14 cellular contexts compared by ENCODE assay signal in genomic region chr17:40645932-40646331, GRCh38. TPM values are rescaled to one million over a fixed set of nuclear protein-coding genes. Genes with fewer than 3 reads are reported as not detected.
DNase-seq lines count a peak whose midpoint lies in the region; ATAC-seq, FAIRE-seq and TF ChIP-seq lines count a peak whose summit lies in the region.
"Had no signal": no experiment of that assay in that cellular context is flagged by ENCODE, and none has a peak within 500 bp of the region (broad histone marks: within the 10 kb centered on the region; RNA-seq: fewer than 3 reads in every experiment).

No MANE protein-coding gene starts in this region.

- H3K9ac ChIP-seq in HepG2 (ENCODE audit: insufficient read depth, low read depth, low read length): peak overlapping the region; percentile 99

- 96% methylated on average over 2 of the region's 2 CpGs for WGBS in HepG2 (ENCODE audit: low lambda C conversion rate)
- 40% methylated on average over 2 of the region's 2 CpGs for WGBS in right lobe of liver (ENCODE audit: insufficient coverage, low coverage, low lambda C conversion rate, missing lambda C conversion rate)

- no peak overlapping the region for H2AFZ ChIP-seq in HepG2 (ENCODE audit: low read length)

- intact Hi-C loops in HepG2 (cut with micrococcal nuclease; ENCODE audit: unreplicated experiment) (no loop called here), right lobe of liver (cut with DNase I) (no loop called here)

- no peaks in the 10 kb centered on the region for H3K9me3 ChIP-seq in HepG2 (ENCODE audit: low read length)
- no peaks in the 10 kb centered on the region for H3K9me3 ChIP-seq in right lobe of liver
- H3K9me3 ChIP-seq: mucosa of descending colon had no signal

- no peak for DNase-seq in HepG2 (ENCODE audit: low spot score)
- DNase-seq in right lobe of liver: no peak
- DNase-seq in immature natural killer cell: no peak
- no peak for DNase-seq in GM03348 (ENCODE audit: low spot score)
- no peak for DNase-seq in SHP77 treated with DMSO at 0.1 percent for 48 hours (lab: John Stamatoyannopoulos, UW)
- DNase-seq in H54 (ENCODE audit: insufficient read length, low spot score): no peak
- DNase-seq in dedifferentiated amniotic fluid mesenchymal stem cell (ENCODE audit: extremely low spot score): no peak
- DNase-seq: C1 segment of cervical spinal cord; mucosa of descending colon; NCI-H345; Right ventricle myocardium superior; stimulated activated naive CD4-positive, alpha-beta T cell had no signal

- H3K27ac ChIP-seq in HepG2 (ENCODE audit: extremely low read length, insufficient read depth, low read length) (no peak overlapping the region), right lobe of liver (no peak overlapping the region)
- H3K27ac ChIP-seq: cardiac muscle cell had no signal

- TF ChIP-seq EP300 in HepG2 (IDR thresholded peaks at IDR 0.05; ENCODE audit: low read depth in 2 of 2, low read length in 2 of 2) (no peak), HepG2 (CRISPR knock-in tag; IDR thresholded peaks at IDR 0.05; ENCODE audit: borderline replicate concordance) (no peak)

- H3K4me3 ChIP-seq in HepG2 (replicated peaks in 1 of 3; ENCODE audit: insufficient read depth in 1 of 3, low read depth in 2 of 3, low read length in 3 of 3) (peak overlapping the region in 2 of 3 experiments; percentile 97; a peak in 3 of 6 replicates), right lobe of liver (no peak overlapping the region)
- H3K4me3 ChIP-seq: mucosa of descending colon had no signal

- peaks cover 52% of the 10 kb centered on the region for H3K79me2 ChIP-seq in HepG2 (ENCODE audit: insufficient read depth, low read length)

- H3K9me3 Mint-ChIP-seq in activated T-helper 17 cell treated with anti-CD3 and anti-CD28 coated beads, Interleukin-2, amount 50 U/mL, for 72 hours: no peaks in the 10 kb centered on the region
- no peaks in the 10 kb centered on the region for H3K9me3 Mint-ChIP-seq in immature natural killer cell

- peaks cover 59% of the 10 kb centered on the region for H3K36me3 Mint-ChIP-seq in activated T-helper 17 cell treated with anti-CD3 and anti-CD28 coated beads, Interleukin-2, amount 50 U/mL, for 72 hours (ENCODE audit: low read depth)
- H3K36me3 Mint-ChIP-seq in immature natural killer cell: peaks cover 10 to 31% (median 22%) of the 10 kb centered on the region in 3 donors

- H3K4me2 ChIP-seq in HepG2 (ENCODE audit: low read depth, low read length): peak overlapping the region; percentile 84

- TF ChIP-seq POLR2A in HepG2 (IDR thresholded peaks at IDR 0.05; ENCODE audit: insufficient read depth in 1 of 2, low read depth in 2 of 2, low read length in 2 of 2) (no peak), right lobe of liver (IDR thresholded peaks at IDR 0.05) (no peak), H54 (IDR thresholded peaks at IDR 0.05; ENCODE audit: low read depth, low read length) (no peak)

- H3K27ac Mint-ChIP-seq in activated T-helper 17 cell treated with anti-CD3 and anti-CD28 coated beads, Interleukin-2, amount 50 U/mL, for 72 hours: peak overlapping the region; percentile 96
- peak overlapping the region in 2 of 6 donors; percentile 51 to 98 for H3K27ac Mint-ChIP-seq in immature natural killer cell

- H4K20me1 ChIP-seq in HepG2 (ENCODE audit: insufficient read depth, low read length): no peaks in the 10 kb centered on the region

- no peaks in the 10 kb centered on the region for H3K27me3 Mint-ChIP-seq in activated T-helper 17 cell treated with anti-CD3 and anti-CD28 coated beads, Interleukin-2, amount 50 U/mL, for 72 hours
- peaks cover 12 to 22% (median 21%) of the 10 kb centered on the region in 3 donors for H3K27me3 Mint-ChIP-seq in immature natural killer cell (ENCODE audit: low read depth in 3 of 3)

- FAIRE-seq in HepG2 (lab: Jason Lieb, UNC) (no peak), H54 (lab: Jason Lieb, UNC) (no peak)

- ATAC-seq in HepG2 (no peak), right lobe of liver (no peak)
- no peak for ATAC-seq in activated T-helper 17 cell treated with anti-CD3 and anti-CD28 coated beads, Interleukin-2, amount 50 U/mL, for 72 hours (replicated peaks)
- ATAC-seq: mucosa of descending colon had no signal

- POLR2A ChIA-PET in HepG2 (lab: Yijun Ruan, JAX): interaction anchor here (0.6 to 2.3 kb wide), 6 partner anchors 18 to 1032 kb away, joined by 3 to 10 read pairs (median 5); no protein-coding TSS in a partner anchor

- H3K27me3 ChIP-seq in HepG2 (ENCODE audit: control insufficient read depth in 1 of 2, insufficient read depth in 2 of 2, low read length in 2 of 2) (no peaks in the 10 kb centered on the region; a peak in 1 of 5 replicates), right lobe of liver (no peaks in the 10 kb centered on the region)
- H3K27me3 ChIP-seq: cardiac muscle cell had no signal

- in situ Hi-C loops in HepG2 (cut with HindIII; ENCODE audit: extremely low pct_ligation_motif_present, low pct_unique_long_range_greater_than_20kb): no loop called here

- peaks cover 31% of the 10 kb centered on the region for H3K4me1 Mint-ChIP-seq in activated T-helper 17 cell treated with anti-CD3 and anti-CD28 coated beads, Interleukin-2, amount 50 U/mL, for 72 hours
- H3K4me1 Mint-ChIP-seq in immature natural killer cell: peaks cover 48 to 81% of the 10 kb centered on the region in 2 donors

- CTCF ChIA-PET in HepG2 (lab: Yijun Ruan, JAX; ENCODE audit: low intra/inter-chr PET ratio, low total read pairs): no interaction called here

- peaks cover 4 to 38% of the 10 kb centered on the region in 2 experiments for H3K36me3 ChIP-seq in HepG2 (replicated peaks in 1 of 2; ENCODE audit: control insufficient read depth in 1 of 2, insufficient read depth in 2 of 2, low read length in 2 of 2)
- H3K36me3 ChIP-seq in right lobe of liver: peaks cover 0 to 36% (median 7%) of the 10 kb centered on the region in 4 donors

- no peak for TF ChIP-seq CTCF in HepG2 (CRISPR knock-in tag; IDR thresholded peaks at IDR 0.05)
- TF ChIP-seq CTCF in right lobe of liver (IDR thresholded peaks at IDR 0.05): no peak

- TF ChIP-seq RAD21 in HepG2 (CRISPR knock-in tag; IDR thresholded peaks at IDR 0.05): no peak

- no TSS peak for BruUV-seq in HepG2 (replicated peaks; lab: Mats Ljungman, UMichigan)

- peak overlapping the region; percentile 89 for H3K4me3 Mint-ChIP-seq in activated T-helper 17 cell treated with anti-CD3 and anti-CD28 coated beads, Interleukin-2, amount 50 U/mL, for 72 hours
- peak overlapping the region in 3 of 5 donors; percentile 33 to 93 (median 52) for H3K4me3 Mint-ChIP-seq in immature natural killer cell

- H3K4me1 ChIP-seq in HepG2 (ENCODE audit: insufficient read depth, low read length): peaks cover 41% of the 10 kb centered on the region
- H3K4me1 ChIP-seq in right lobe of liver: peaks cover 0 to 18% (median 1%) of the 10 kb centered on the region in 4 donors

RNA-seq across cellular contexts. Expression of gene SMARCE1, which starts 1.7 kb away (rescaled TPM):
- total RNA-seq in HepG2 (2016; rRNA removed; fragmentation: Illumina TruSeq; extraction: Trizol): 127 and 168 TPM in 2 replicates
- 29.3 and 32.5 TPM in 2 replicates for total RNA-seq in HepG2 (2016; cell fraction: cytosol; rRNA removed; fragmentation: Illumina TruSeq; extraction: Trizol; ENCODE audit: low read depth)
- total RNA-seq in HepG2 (2016; cell fraction: insoluble cytoplasmic fraction; rRNA removed; fragmentation: Illumina TruSeq; extraction: Trizol): 131 and 158 TPM in 2 replicates
- total RNA-seq in HepG2 (2016; cell fraction: membrane; rRNA removed; fragmentation: Illumina TruSeq; extraction: Trizol): 43.0 and 52.4 TPM in 2 replicates
- total RNA-seq in HepG2 (2016; cell fraction: nucleus; rRNA removed; fragmentation: Illumina TruSeq; extraction: Trizol): 127 and 130 TPM in 2 replicates
- 34.6 and 43.5 TPM in 2 replicates for polyA plus RNA-seq in HepG2 (2011; rRNA removed)
- 18.5 and 25.3 TPM in 2 replicates for polyA plus RNA-seq in HepG2 (2011; cell fraction: cytosol; rRNA removed)
- polyA plus RNA-seq in HepG2 (2011; cell fraction: nucleus; rRNA removed): 28.3 and 35.1 TPM in 2 replicates
- 73.1 and 98.6 TPM in 2 replicates for polyA plus RNA-seq in HepG2 (2012)
- polyA plus RNA-seq in HepG2 (2016; cell fraction: cytosol; fragmentation: Illumina TruSeq; extraction: Trizol; ENCODE audit: low read depth): 23.9 and 24.7 TPM in 2 replicates
- 212 and 228 TPM in 2 replicates for polyA plus RNA-seq in HepG2 (2016; cell fraction: insoluble cytoplasmic fraction; fragmentation: Illumina TruSeq; extraction: Trizol; ENCODE audit: low read depth)
- polyA plus RNA-seq in HepG2 (2016; cell fraction: membrane; fragmentation: Illumina TruSeq; extraction: Trizol; ENCODE audit: low read depth): 29.4 and 33.5 TPM in 2 replicates
- 131 and 136 TPM in 2 replicates for polyA plus RNA-seq in HepG2 (2016; cell fraction: nucleus; fragmentation: Illumina TruSeq; extraction: Trizol; ENCODE audit: insufficient read depth, low read depth)
- polyA minus RNA-seq in HepG2 (2011; rRNA and poly(A)+ RNA removed; ENCODE audit: low replicate concordance): 17.7 and 44.6 TPM in 2 replicates
- 18.0 and 20.6 TPM in 2 replicates for polyA minus RNA-seq in HepG2 (2011; cell fraction: cytosol; rRNA and poly(A)+ RNA removed)
- polyA minus RNA-seq in HepG2 (2011; cell fraction: nucleus; rRNA and poly(A)+ RNA removed): 170 and 179 TPM in 2 replicates
- 10 to 100 TPM; 28.8 to 47.1 (median 33.5) TPM for total RNA-seq in right lobe of liver
- total RNA-seq in activated T-helper 17 cell treated with anti-CD3 and anti-CD28 coated beads, Interleukin-2, amount 50 U/mL, for 72 hours: 10 to 100 TPM; 82.1 to 85.5 TPM
- 100 to 1,000 TPM; 196 to 261 (median 223) TPM for polyA plus RNA-seq in immature natural killer cell

RNA-seq across cellular contexts. Expression of gene KRT222, which starts 19.0 kb away (rescaled TPM):
- total RNA-seq in HepG2 (2016; rRNA removed; fragmentation: Illumina TruSeq; extraction: Trizol) (not detected in 2 replicates), right lobe of liver (1 to 10 TPM; 1.2 to 3.2 (median 1.9) TPM)
- total RNA-seq in HepG2 (2016; cell fraction: cytosol; rRNA removed; fragmentation: Illumina TruSeq; extraction: Trizol; ENCODE audit: low read depth): not detected in 2 replicates
- total RNA-seq in HepG2 (2016; cell fraction: insoluble cytoplasmic fraction; rRNA removed; fragmentation: Illumina TruSeq; extraction: Trizol): not detected in 2 replicates
- not detected in 2 replicates for total RNA-seq in HepG2 (2016; cell fraction: membrane; rRNA removed; fragmentation: Illumina TruSeq; extraction: Trizol)
- total RNA-seq in HepG2 (2016; cell fraction: nucleus; rRNA removed; fragmentation: Illumina TruSeq; extraction: Trizol): not detected in 2 replicates
- polyA plus RNA-seq in HepG2 (2011; rRNA removed) (not detected in 2 replicates), immature natural killer cell (not detected)
- polyA plus RNA-seq in HepG2 (2011; cell fraction: cytosol; rRNA removed): not detected in 2 replicates
- polyA plus RNA-seq in HepG2 (2011; cell fraction: nucleus; rRNA removed): not detected in 2 replicates
- polyA plus RNA-seq in HepG2 (2012): not detected in 2 replicates
- not detected in 2 replicates for polyA plus RNA-seq in HepG2 (2016; cell fraction: cytosol; fragmentation: Illumina TruSeq; extraction: Trizol; ENCODE audit: low read depth)
- not detected in 2 replicates for polyA plus RNA-seq in HepG2 (2016; cell fraction: insoluble cytoplasmic fraction; fragmentation: Illumina TruSeq; extraction: Trizol; ENCODE audit: low read depth)
- not detected in 2 replicates for polyA plus RNA-seq in HepG2 (2016; cell fraction: membrane; fragmentation: Illumina TruSeq; extraction: Trizol; ENCODE audit: low read depth)
- not detected in 2 replicates for polyA plus RNA-seq in HepG2 (2016; cell fraction: nucleus; fragmentation: Illumina TruSeq; extraction: Trizol; ENCODE audit: insufficient read depth, low read depth)
- polyA minus RNA-seq in HepG2 (2011; rRNA and poly(A)+ RNA removed; ENCODE audit: low replicate concordance): not detected in 2 replicates
- not detected in 2 replicates for polyA minus RNA-seq in HepG2 (2011; cell fraction: cytosol; rRNA and poly(A)+ RNA removed)
- not detected in 2 replicates for polyA minus RNA-seq in HepG2 (2011; cell fraction: nucleus; rRNA and poly(A)+ RNA removed)
- not detected for total RNA-seq in activated T-helper 17 cell treated with anti-CD3 and anti-CD28 coated beads, Interleukin-2, amount 50 U/mL, for 72 hours
- total RNA-seq: cardiac muscle cell, Right ventricle myocardium superior had no signal

RNA-seq across cellular contexts. Expression of gene KRT24, which starts 57.6 kb away (rescaled TPM):
- total RNA-seq in HepG2 (2016; rRNA removed; fragmentation: Illumina TruSeq; extraction: Trizol) (not detected in 2 replicates), right lobe of liver (not detected)
- total RNA-seq in HepG2 (2016; cell fraction: cytosol; rRNA removed; fragmentation: Illumina TruSeq; extraction: Trizol; ENCODE audit: low read depth): not detected in 2 replicates
- not detected in 2 replicates for total RNA-seq in HepG2 (2016; cell fraction: insoluble cytoplasmic fraction; rRNA removed; fragmentation: Illumina TruSeq; extraction: Trizol)
- not detected in 2 replicates for total RNA-seq in HepG2 (2016; cell fraction: membrane; rRNA removed; fragmentation: Illumina TruSeq; extraction: Trizol)
- not detected in 2 replicates for total RNA-seq in HepG2 (2016; cell fraction: nucleus; rRNA removed; fragmentation: Illumina TruSeq; extraction: Trizol)
- polyA plus RNA-seq in HepG2 (2011; rRNA removed) (not detected in 2 replicates), immature natural killer cell (not detected)
- polyA plus RNA-seq in HepG2 (2011; cell fraction: cytosol; rRNA removed): not detected in 2 replicates
- polyA plus RNA-seq in HepG2 (2011; cell fraction: nucleus; rRNA removed): not detected in 2 replicates
- not detected in 2 replicates for polyA plus RNA-seq in HepG2 (2012)
- not detected in 2 replicates for polyA plus RNA-seq in HepG2 (2016; cell fraction: cytosol; fragmentation: Illumina TruSeq; extraction: Trizol; ENCODE audit: low read depth)
- polyA plus RNA-seq in HepG2 (2016; cell fraction: insoluble cytoplasmic fraction; fragmentation: Illumina TruSeq; extraction: Trizol; ENCODE audit: low read depth): not detected in 2 replicates
- polyA plus RNA-seq in HepG2 (2016; cell fraction: membrane; fragmentation: Illumina TruSeq; extraction: Trizol; ENCODE audit: low read depth): not detected in 2 replicates
- not detected in 2 replicates for polyA plus RNA-seq in HepG2 (2016; cell fraction: nucleus; fragmentation: Illumina TruSeq; extraction: Trizol; ENCODE audit: insufficient read depth, low read depth)
- not detected in 2 replicates for polyA minus RNA-seq in HepG2 (2011; rRNA and poly(A)+ RNA removed; ENCODE audit: low replicate concordance)
- not detected in 2 replicates for polyA minus RNA-seq in HepG2 (2011; cell fraction: cytosol; rRNA and poly(A)+ RNA removed)
- not detected in 2 replicates for polyA minus RNA-seq in HepG2 (2011; cell fraction: nucleus; rRNA and poly(A)+ RNA removed)
- total RNA-seq in activated T-helper 17 cell treated with anti-CD3 and anti-CD28 coated beads, Interleukin-2, amount 50 U/mL, for 72 hours: not detected
- total RNA-seq: cardiac muscle cell, Right ventricle myocardium superior had no signal
- polyA plus RNA-seq: cardiac muscle cell had no signal

Comparison
In these comparisons a context has a peak if more than half of its experiments do, and no peak if none do; other contexts are left out.
1. H3K4me3 ChIP-seq: peak in HepG2 (2 of 3); none in right lobe of liver (0 of 3).